Comparison of ENCODE assay signal across 8 cellular contexts in genomic region chr17:20156196-20157077, GRCh38.
DNase-seq lines count a peak whose midpoint lies in the region; ATAC-seq and TF ChIP-seq lines count a peak whose summit lies in the region.

No MANE protein-coding gene starts in this region.

- CTCF ChIA-PET in RWPE1 (lab: Yijun Ruan, JAX) = interaction anchor here (0.5 to 1.0 kb wide), 2 partner anchors 70 to 646 kb away, joined by 3 to 4 read pairs; no protein-coding TSS in a partner anchor

- H3K27ac ChIP-seq in RWPE1 (peak overlapping the region; percentile 93), left lung (peak overlapping the region; percentile 65 to 78)

- TF ChIP-seq CTCF in AG09309 (IDR thresholded peaks at IDR 0.05; ENCODE audit: control insufficient read depth, insufficient read depth, low read depth, low read length, missing control alignments) = no peak
- no peak for TF ChIP-seq CTCF in RWPE1 (conservative IDR thresholded peaks at IDR 0.05; ENCODE audit: low read depth)
- no peak for TF ChIP-seq CTCF in left lung (IDR thresholded peaks at IDR 0.05)

- peaks cover 0 to 44% of the 10 kb centered on the region in 2 donors for H3K27me3 ChIP-seq in left lung

- DNase-seq in AG09309 (ENCODE audit: low read depth) = no peak
- peak; percentile 84 for DNase-seq in RWPE1 (ENCODE audit: low spot score)
- DNase-seq in cerebellum (ENCODE audit: low spot score) = peak; percentile 26
- peak; percentile 43 to 87 for DNase-seq in left lung
- DNase-seq in stimulated activated CD8-positive, alpha-beta memory T cell treated with anti-CD3 and anti-CD28 coated beads, Interleukin-2, amount 100 ng/mL, for 48 hours (ENCODE audit: low read depth in 2 of 2) = peak; percentile 1 to 5
- DNase-seq in SKM-1 (lab: John Stamatoyannopoulos, UW; ENCODE audit: unreplicated experiment) = no peak

- POLR2A ChIA-PET in RWPE1 (lab: Yijun Ruan, JAX; ENCODE audit: low non-redundant PET) = interaction anchor here (0.5 to 0.6 kb wide), 2 partner anchors 61 to 837 kb away, joined by 3 to 5 read pairs; no protein-coding TSS in a partner anchor

- peaks cover 0 to 18% of the 10 kb centered on the region in 2 donors for H3K4me1 ChIP-seq in left lung

- no peaks in the 10 kb centered on the region for H3K9me3 ChIP-seq in left lung

- ATAC-seq in GM18868 (IDR thresholded peaks at IDR 0.05; ENCODE audit: unreplicated experiment) (peak; percentile 13), HG03066 (IDR thresholded peaks at IDR 0.05; ENCODE audit: low read depth, unreplicated experiment) (peak; percentile 22), left lung (peak; percentile 66)

- H3K36me3 ChIP-seq in left lung = no peaks in the 10 kb centered on the region

- H3K4me3 ChIP-seq in AG09309 (ENCODE audit: control insufficient read depth, low read depth, low read length) (peak overlapping the region; percentile 56), left lung (peak overlapping the region; percentile 63 to 86)

- intact Hi-C loops in left lung (cut with DNase I) = no loop called here

Comparison
In these comparisons a context has a peak if more than half of its experiments do, and no peak if none do; other contexts are left out.
1. DNase-seq: peak in RWPE1 (single experiment), cerebellum (single experiment), left lung (2 of 2) and stimulated activated CD8-positive, alpha-beta memory T cell treated with anti-CD3 and anti-CD28 coated beads, Interleukin-2, amount 100 ng/mL, for 48 hours (2 of 2); none in AG09309 (single experiment) and SKM-1 (single experiment).
2. ATAC-seq: peak in every context shown above with its lines; median percentile 66 in left lung; 22 in HG03066; 13 in GM18868.